ENCODE assay signal across 22 cellular contexts in the genomic region with DNA sequence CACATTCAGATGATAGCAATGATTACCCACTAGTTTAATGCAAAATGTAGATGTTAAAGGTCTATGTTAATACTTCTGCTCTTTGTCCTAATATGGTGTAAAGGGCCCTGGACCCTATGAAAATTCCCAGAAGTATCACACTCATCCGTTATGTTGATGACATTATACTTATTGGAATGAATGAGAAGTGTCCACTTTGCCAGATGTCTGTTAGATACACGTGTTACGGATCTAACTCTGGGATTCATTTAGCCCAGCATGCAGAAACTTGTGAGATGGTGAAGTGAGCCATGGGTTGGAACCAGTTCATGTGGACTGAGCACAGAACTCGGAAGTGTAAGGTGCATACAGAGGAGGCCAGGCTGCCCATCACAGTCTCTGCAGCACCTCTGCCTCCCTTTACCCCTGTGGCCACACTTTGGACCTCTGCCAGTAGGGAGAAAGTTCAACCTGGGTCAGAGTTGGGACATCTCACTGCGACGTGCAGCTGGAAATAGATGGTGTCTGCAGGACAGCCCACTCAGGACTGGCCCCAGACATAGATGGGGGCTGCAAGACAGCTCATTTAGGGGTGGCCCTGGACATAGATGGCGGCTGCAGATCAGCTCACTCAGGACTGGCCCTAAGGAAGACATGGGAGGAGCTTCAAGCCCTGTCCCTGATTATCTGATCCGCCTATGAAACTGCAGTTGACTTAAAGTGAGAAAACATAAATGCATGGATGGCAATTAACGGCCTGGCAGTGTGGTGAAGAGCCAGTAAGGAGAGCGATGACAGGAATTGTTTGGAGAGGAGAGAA.
DNase-seq lines count a peak whose midpoint lies in the region; ATAC-seq, FAIRE-seq and TF ChIP-seq lines count a peak whose summit lies in the region.
"Had no signal": no experiment of that assay in that cellular context is flagged by ENCODE, and none has a peak within 500 bp of the region (broad histone marks: within the 10 kb centered on the region; RNA-seq: fewer than 3 reads in every experiment).

No MANE protein-coding gene starts in this region.

- no peak overlapping the region for H2AFZ ChIP-seq in keratinocyte (ENCODE audit: control insufficient read depth, low read length)

- H4K20me1 ChIP-seq in keratinocyte (ENCODE audit: control insufficient read depth, extremely low read depth, insufficient read depth, low read length) = no peaks in the 10 kb centered on the region
- H4K20me1 ChIP-seq: BLaER1 had no signal

- H3K4me1 ChIP-seq in keratinocyte (ENCODE audit: control insufficient read depth, extremely low read depth, insufficient read depth, low read length) = peaks cover 28% of the 10 kb centered on the region
- H3K4me1 ChIP-seq in HAP-1 = no peaks in the 10 kb centered on the region
- H3K4me1 ChIP-seq: BLaER1 had no signal

- no peaks in the 10 kb centered on the region for H3K79me2 ChIP-seq in keratinocyte (ENCODE audit: control insufficient read depth, insufficient read depth, low read length)

- no peaks in the 10 kb centered on the region for H3K36me3 ChIP-seq in keratinocyte (ENCODE audit: control insufficient read depth in 2 of 2, extremely low read depth in 1 of 2, insufficient read depth in 2 of 2, low read length in 2 of 2)
- H3K36me3 ChIP-seq in HAP-1 (replicated peaks) = no peaks in the 10 kb centered on the region
- H3K36me3 ChIP-seq: BLaER1 had no signal

- DNase-seq in EH (ENCODE audit: low read depth) (peak; percentile 70), keratinocyte (ENCODE audit: low read depth, low spot score) (no peak), sciatic nerve (ENCODE audit: low spot score) (peak; percentile 31), HAP-1 (ENCODE audit: low spot score in 2 of 2) (no peak), A172 (ENCODE audit: low spot score) (no peak)
- DNase-seq: CD4-positive, CD25-positive, alpha-beta regulatory T cell; MV-4-11; NCI-H1105; NCI-H1436 treated with DMSO at 0.1 percent for 48 hours; NCI-H1930; NCI-H2107; NCI-H524; NCI-H748 treated with DMSO at 0.1 percent for 48 hours; SIG-M5 had no signal

- TF ChIP-seq CTCF in keratinocyte (optimal IDR thresholded peaks at IDR 0.05 in 1 of 3, IDR thresholded peaks at IDR 0.05 in 1 of 3, conservative IDR thresholded peaks at IDR 0.05 in 1 of 3; ENCODE audit: extremely low read depth in 1 of 3, insufficient read depth in 2 of 3, low read length in 3 of 3) = no peak

- no peak overlapping the region for H3K9ac ChIP-seq in keratinocyte (ENCODE audit: control insufficient read depth, extremely low read depth, insufficient read depth, low read length)
- H3K9ac ChIP-seq: BLaER1 had no signal

- no peaks in the 10 kb centered on the region for H3K9me1 ChIP-seq in keratinocyte (ENCODE audit: control insufficient read depth, extremely low read depth, insufficient read depth, low read length)

- no peak overlapping the region for H3K27ac ChIP-seq in keratinocyte (ENCODE audit: control insufficient read depth, insufficient read depth, low read length)
- H3K27ac ChIP-seq: BLaER1, SK-N-MC had no signal

- in situ Hi-C loops in HAP-1 (cut with MboI; ENCODE audit: low sequenced_read_pairs) = no loop called here

- no peaks in the 10 kb centered on the region for H3K27me3 ChIP-seq in keratinocyte (ENCODE audit: control insufficient read depth, extremely low read depth, insufficient read depth, low read length)
- H3K27me3 ChIP-seq in HAP-1 (ENCODE audit: low read depth) = no peaks in the 10 kb centered on the region
- H3K27me3 ChIP-seq: BLaER1 had no signal

- intact Hi-C loops in sciatic nerve (cut with DNase I) = no loop called here

- peak; percentile 73 for FAIRE-seq in keratinocyte (lab: Jason Lieb, UNC)
- FAIRE-seq: G401.6, HepG2, K562, RCC 7860 had no signal

- peak; percentile 20 for ATAC-seq in esophagus mucosa
- no peak for ATAC-seq in sciatic nerve
- no peak for ATAC-seq in GM19463 (IDR thresholded peaks at IDR 0.05; ENCODE audit: unreplicated experiment)
- ATAC-seq: HepG2, K562 had no signal

- dilution Hi-C loops in keratinocyte (cut with MboI; ENCODE audit: extremely low pct_ligation_motif_present, low sequenced_read_pairs) = no loop called here

- peak overlapping the region; percentile 9 for H3K4me2 ChIP-seq in keratinocyte (ENCODE audit: control insufficient read depth, extremely low read depth, insufficient read depth, low read depth, low read length)
- H3K4me2 ChIP-seq: BLaER1 had no signal

- no peak overlapping the region for H3K4me3 ChIP-seq in keratinocyte (ENCODE audit: control insufficient read depth in 2 of 3, extremely low read depth in 1 of 3, insufficient read depth in 2 of 3, low read depth in 1 of 3, low read length in 3 of 3)
- no peak overlapping the region for H3K4me3 ChIP-seq in HAP-1
- H3K4me3 ChIP-seq: BLaER1, K562, SK-N-MC had no signal

- H3K9me3 ChIP-seq in keratinocyte (ENCODE audit: control insufficient read depth, low read depth, low read length) (no peaks in the 10 kb centered on the region), HAP-1 (no peaks in the 10 kb centered on the region)
- H3K9me3 ChIP-seq: BLaER1 had no signal

Comparison
In these comparisons a context has a peak if more than half of its experiments do, and no peak if none do; other contexts are left out.
1. DNase-seq: peak in EH (single experiment) and sciatic nerve (single experiment); none in keratinocyte (single experiment), HAP-1 (0 of 2) and A172 (single experiment).